28 cellular contexts compared by ENCODE assay signal in the genomic region with DNA sequence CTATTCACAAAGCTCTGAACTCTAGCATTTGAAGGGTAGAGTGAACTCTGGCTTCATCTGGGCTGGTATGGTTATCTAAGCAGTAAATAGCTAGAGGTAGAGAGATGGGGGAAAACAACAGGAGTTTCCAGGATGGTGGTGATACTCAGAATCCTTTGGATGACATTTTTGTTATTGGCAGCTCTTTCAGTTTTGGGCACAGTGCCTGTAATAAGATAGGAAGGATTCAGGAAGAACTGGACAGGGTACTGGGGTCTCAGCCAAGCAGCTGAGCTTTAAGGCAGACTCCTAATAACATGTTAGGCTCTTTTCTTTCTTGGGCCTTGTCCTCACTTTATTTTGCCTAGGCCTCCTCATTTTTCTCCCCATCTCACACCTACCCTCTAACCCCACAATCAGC.
"Had no signal": no experiment of that assay in that cellular context is flagged by ENCODE, and none has a peak within 500 bp of the region (broad histone marks: within the 10 kb centered on the region; RNA-seq: fewer than 3 reads in every experiment).

No MANE protein-coding gene starts in this region.

- DNase-seq: activated B cell treated with CpG ODN at 0.5 μM for 24 hours; activated CD4-positive, alpha-beta T cell treated with anti-CD3 and anti-CD28 coated beads for 48 hours; activated CD4-positive, alpha-beta T cell treated with anti-CD3 and anti-CD28 coated beads, Interleukin-2, amount 50 U/mL, for 1 hour; activated CD4-positive, alpha-beta T cell treated with anti-CD3 and anti-CD28 coated beads, Interleukin-2, amount 50 U/mL, for 48 hours; activated CD8-positive, alpha-beta memory T cell treated with anti-CD3 and anti-CD28 coated beads for 24 hours; activated CD8-positive, alpha-beta T cell treated with anti-CD3 and anti-CD28 coated beads for 36 hours; activated effector memory CD4-positive, alpha-beta T cell treated with Interleukin-2 at 50 U/mL for 16 hours; activated gamma-delta T cell treated with Interleukin-2 at 50 U/mL for 16 hours; activated naive CD4-positive, alpha-beta T cell treated with anti-CD3 and anti-CD28 coated beads for 36 hours; activated naive CD8-positive, alpha-beta T cell treated with anti-CD3 and anti-CD28 coated beads for 36 hours; activated naive CD8-positive, alpha-beta T cell treated with anti-CD3 and anti-CD28 coated beads, Interleukin-2, amount 50 U/mL, for 24 hours; activated T-cell treated with anti-CD3 and anti-CD28 coated beads, Interleukin-2, amount 50 U/mL, for 4 hours; adrenal gland; aorta; body of pancreas; cerebellar nuclear complex; cortex of kidney; dermis blood vessel endothelial cell; effector CD8-positive, alpha-beta T cell; esophagus squamous epithelium; foreskin melanocyte; heart right ventricle; T-helper 1 cell; T-helper 17 cell; T1000; WERI-Rb-1 had no signal

- H3K27ac ChIP-seq: adrenal gland, body of pancreas, epithelial cell of prostate, esophagus squamous epithelium, gastroesophageal sphincter, heart right ventricle, WERI-Rb-1 had no signal

- H3K4me3 ChIP-seq: adrenal gland, body of pancreas, esophagus squamous epithelium, gastroesophageal sphincter, heart right ventricle had no signal

- H3K27me3 ChIP-seq: adrenal gland, body of pancreas, esophagus squamous epithelium, gastroesophageal sphincter, heart right ventricle had no signal
